26 cellular contexts compared by ENCODE assay signal in genomic region chr2:143279672-143280071, GRCh38.
A peak's percentile ranks its signal among the peaks of the same experiment; 100 is the strongest.
DNase-seq lines count a peak whose midpoint lies in the region; ATAC-seq and TF ChIP-seq lines count a peak whose summit lies in the region.
"Had no signal": no experiment of that assay in that cellular context is flagged by ENCODE, and none has a peak within 500 bp of the region (broad histone marks: within the 10 kb centered on the region; RNA-seq: fewer than 3 reads in every experiment).

No MANE protein-coding gene starts in this region.

- H3K9me3 ChIP-seq in T-helper 17 cell (ENCODE audit: control insufficient read depth, low read length, poor library complexity, severe bottlenecking) (no peaks in the 10 kb centered on the region), mesenchymal stem cell (ENCODE audit: control insufficient read depth, low read length) (no peaks in the 10 kb centered on the region)
- H3K9me3 ChIP-seq: body of pancreas, esophagus squamous epithelium, heart left ventricle, left ventricle myocardium inferior, Peyer's patch, psoas muscle, transverse colon had no signal

- H2AFZ ChIP-seq in mesenchymal stem cell (ENCODE audit: low read depth, low read length), result no peak overlapping the region

- H3K27me3 ChIP-seq in mesenchymal stem cell (ENCODE audit: control insufficient read depth in 1 of 2, insufficient read depth in 1 of 2, low read length in 2 of 2), result no peaks in the 10 kb centered on the region
- H3K27me3 ChIP-seq: body of pancreas, esophagus squamous epithelium, foreskin keratinocyte, heart left ventricle, Peyer's patch, transverse colon had no signal

- H3K36me3 Mint-ChIP-seq in activated naive CD4-positive, alpha-beta T cell treated with anti-CD3 and anti-CD28 coated beads, Interleukin-2, amount 50 U/mL, for 72 hours, result peaks cover 0 to under 1% of the 10 kb centered on the region in 2 donors
- H3K36me3 Mint-ChIP-seq in T-helper 17 cell (ENCODE audit: low read depth) (peaks cover 9% of the 10 kb centered on the region), osteocyte (ENCODE audit: unreplicated experiment) (no peaks in the 10 kb centered on the region)

- H3K27ac ChIP-seq in mesenchymal stem cell (ENCODE audit: low read length, poor library complexity, severe bottlenecking), result no peak overlapping the region
- H3K27ac ChIP-seq: body of pancreas, esophagus squamous epithelium, foreskin keratinocyte, heart left ventricle, left ventricle myocardium inferior, Peyer's patch, psoas muscle, transverse colon had no signal

- no peak overlapping the region for H2BK12ac ChIP-seq in mesenchymal stem cell (ENCODE audit: low read length in 2 of 2)

- no peaks in the 10 kb centered on the region for H3K4me1 ChIP-seq in mesenchymal stem cell (ENCODE audit: control insufficient read depth, insufficient read depth, low read depth, low read length)
- H3K4me1 ChIP-seq: body of pancreas, esophagus squamous epithelium, foreskin keratinocyte, left ventricle myocardium inferior, Peyer's patch, psoas muscle, transverse colon had no signal

- H2BK15ac ChIP-seq in mesenchymal stem cell (ENCODE audit: low read depth, poor library complexity, severe bottlenecking), result no peak overlapping the region

- H2BK120ac ChIP-seq in mesenchymal stem cell (ENCODE audit: low read depth, low read length), result no peak overlapping the region

- ATAC-seq in activated naive CD4-positive, alpha-beta T cell treated with anti-CD3 and anti-CD28 coated beads, Interleukin-2, amount 50 U/mL, for 72 hours, result peak in 1 of 2 donors; percentile 46
- no peak for ATAC-seq in T-helper 17 cell
- ATAC-seq: body of pancreas, foreskin keratinocyte, heart left ventricle, psoas muscle, sciatic nerve had no signal

- no peak overlapping the region for H2AK5ac ChIP-seq in mesenchymal stem cell (ENCODE audit: low read length, severe bottlenecking)

- no peak overlapping the region for H4K91ac ChIP-seq in mesenchymal stem cell (ENCODE audit: low read length)

- H4K8ac ChIP-seq in mesenchymal stem cell (ENCODE audit: low read length), result peak overlapping the region; percentile 10

- peaks cover 0 to 5% of the 10 kb centered on the region in 2 donors for H3K9me3 Mint-ChIP-seq in activated naive CD4-positive, alpha-beta T cell treated with anti-CD3 and anti-CD28 coated beads, Interleukin-2, amount 50 U/mL, for 72 hours
- H3K9me3 Mint-ChIP-seq in osteocyte (ENCODE audit: unreplicated experiment), result no peaks in the 10 kb centered on the region

- no peak overlapping the region for H3K18ac ChIP-seq in mesenchymal stem cell (ENCODE audit: low read depth in 1 of 2, low read length in 2 of 2)

- no peak overlapping the region for H3K4ac ChIP-seq in mesenchymal stem cell (ENCODE audit: low read depth in 1 of 2, low read length in 2 of 2)

- TF ChIP-seq CTCF in osteocyte (IDR thresholded peaks at IDR 0.05), result no peak

- peak overlapping the region; percentile 38 to 45 for H3K27ac Mint-ChIP-seq in activated naive CD4-positive, alpha-beta T cell treated with anti-CD3 and anti-CD28 coated beads, Interleukin-2, amount 50 U/mL, for 72 hours
- peak overlapping the region; percentile 94 for H3K27ac Mint-ChIP-seq in T-helper 17 cell
- H3K27ac Mint-ChIP-seq in osteocyte (ENCODE audit: unreplicated experiment), result no peak overlapping the region

- H3K9ac ChIP-seq in mesenchymal stem cell (ENCODE audit: low read length), result no peak overlapping the region

- no peak for DNase-seq in activated naive CD4-positive, alpha-beta T cell treated with anti-CD3 and anti-CD28 coated beads, Interleukin-2, amount 50 U/mL, for 72 hours (ENCODE audit: low spot score in 2 of 2)
- no peak for DNase-seq in activated naive CD4-positive, alpha-beta T cell (lab: John Stamatoyannopoulos, UW)
- DNase-seq in T-helper 17 cell (no peak), mesenchymal stem cell (peak; percentile 28), osteocyte (ENCODE audit: extremely low spot score, unreplicated experiment) (no peak), foreskin melanocyte (no peak)
- DNase-seq in activated effector memory CD4-positive, alpha-beta T cell treated with Interleukin-2 at 50 U/mL for 16 hours, result no peak
- DNase-seq: activated CD4-positive, alpha-beta T cell treated with anti-CD3 and anti-CD28 coated beads for 4 hours; body of pancreas; dermis blood vessel endothelial cell; esophagus squamous epithelium; foreskin keratinocyte; GF-D8; H7; heart left ventricle; left ventricle myocardium inferior; NCI-H146; NCI-H345; occipital lobe; Peyer's patch; psoas muscle; stimulated activated CD4-positive, alpha-beta T cell treated with anti-CD3 and anti-CD28 coated beads, Interleukin-12 subunit alpha, Interleukin-12 subunit beta, amount 100 ng/mL, for 4 hours; stimulated activated CD4-positive, alpha-beta T cell treated with anti-CD3 and anti-CD28 coated beads, Interleukin-4, amount 100 ng/mL, for 1 hour; T-helper 9 cell; transverse colon had no signal

- no peak overlapping the region for H3K14ac ChIP-seq in mesenchymal stem cell (ENCODE audit: low read length in 2 of 2)

- H3K4me1 Mint-ChIP-seq in T-helper 17 cell (peaks cover 49% of the 10 kb centered on the region), osteocyte (ENCODE audit: unreplicated experiment) (no peaks in the 10 kb centered on the region)

- H3K4me2 ChIP-seq in mesenchymal stem cell (ENCODE audit: low read length, poor library complexity, severe bottlenecking), result no peak overlapping the region

- H3K79me1 ChIP-seq in mesenchymal stem cell (replicated peaks; ENCODE audit: low read length, poor library complexity, severe bottlenecking), result no peaks in the 10 kb centered on the region

- no peak overlapping the region for H3K4me3 ChIP-seq in mesenchymal stem cell (ENCODE audit: insufficient read depth in 1 of 2, low read depth in 1 of 2, low read length in 2 of 2)
- H3K4me3 ChIP-seq: body of pancreas, esophagus squamous epithelium, heart left ventricle, left ventricle myocardium inferior, Peyer's patch, psoas muscle, transverse colon had no signal

- H3K23ac ChIP-seq in mesenchymal stem cell (ENCODE audit: low read length in 2 of 2), result no peak overlapping the region

- H3K4me3 Mint-ChIP-seq in T-helper 17 cell, result no peak overlapping the region
- H3K4me3 Mint-ChIP-seq in osteocyte (ENCODE audit: unreplicated experiment), result no peak overlapping the region

- no peaks in the 10 kb centered on the region for H3K36me3 ChIP-seq in mesenchymal stem cell (ENCODE audit: control insufficient read depth in 1 of 2, insufficient read depth in 2 of 2, low read depth in 1 of 2, low read length in 2 of 2)
- H3K36me3 ChIP-seq: esophagus squamous epithelium, heart left ventricle, left ventricle myocardium inferior, Peyer's patch, transverse colon had no signal

- H3K27me3 Mint-ChIP-seq in T-helper 17 cell, result no peaks in the 10 kb centered on the region
- H3K27me3 Mint-ChIP-seq in osteocyte (ENCODE audit: unreplicated experiment), result peaks cover 15% of the 10 kb centered on the region

- H2BK5ac ChIP-seq in mesenchymal stem cell (ENCODE audit: low read depth, low read length, poor library complexity, severe bottlenecking), result no peak overlapping the region
